In the genomic region with DNA sequence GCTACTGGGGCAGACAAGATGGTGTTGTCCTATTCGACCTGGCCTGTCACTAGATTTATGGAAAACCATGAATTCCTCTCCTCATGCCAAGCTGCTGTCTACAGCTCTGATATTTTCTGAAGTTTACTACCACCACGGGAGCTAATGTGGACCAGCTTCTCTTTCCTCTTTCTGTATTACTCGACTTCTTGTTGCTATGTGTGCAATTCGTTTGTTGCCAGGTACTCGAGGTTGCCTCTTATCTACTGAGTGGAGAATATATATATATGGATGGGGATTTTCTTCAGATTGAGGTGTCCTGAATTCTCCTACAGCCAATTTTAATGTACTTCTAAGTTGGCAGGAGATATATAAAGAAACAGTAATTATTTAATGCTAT, we compare ENCODE assay signal across 8 cellular contexts. TPM values are rescaled to one million over a fixed set of nuclear protein-coding genes. Genes with fewer than 3 reads are reported as not detected.
DNase-seq lines count a peak whose midpoint lies in the region; ATAC-seq and TF ChIP-seq lines count a peak whose summit lies in the region.

No MANE protein-coding gene starts in this region.

- H3K4me3 Mint-ChIP-seq in effector memory CD8-positive, alpha-beta T cell: peak overlapping the region; percentile 64 to 70

- ATAC-seq in GM21360 (IDR thresholded peaks at IDR 0.05; ENCODE audit: unreplicated experiment) (peak; percentile 53), HG03439 (IDR thresholded peaks at IDR 0.05; ENCODE audit: unreplicated experiment) (peak; percentile 61), gastrocnemius medialis (no peak)
- peak; percentile 8 for ATAC-seq in effector memory CD8-positive, alpha-beta T cell (replicated peaks)

- H3K27ac Mint-ChIP-seq in effector memory CD8-positive, alpha-beta T cell: peak overlapping the region; percentile 96 to 97

- no peaks in the 10 kb centered on the region for H3K9me3 Mint-ChIP-seq in effector memory CD8-positive, alpha-beta T cell

- intact Hi-C loops in gastrocnemius medialis (cut with DNase I; ENCODE audit: low total_unique reads): no loop called here

- TF ChIP-seq CTCF in GM06990 (IDR thresholded peaks at IDR 0.05; ENCODE audit: insufficient read depth, low read length, poor library complexity, severe bottlenecking) (no peak), gastrocnemius medialis (IDR thresholded peaks at IDR 0.05 in 4 of 5, conservative IDR thresholded peaks at IDR 0.05 in 1 of 5) (no peak)

- H3K27me3 ChIP-seq in GM06990 (replicated peaks; ENCODE audit: control insufficient read depth, insufficient read depth, low read length): no peaks in the 10 kb centered on the region
- no peaks in the 10 kb centered on the region for H3K27me3 ChIP-seq in gastrocnemius medialis

- peaks cover 44 to 57% of the 10 kb centered on the region in 2 donors for H3K4me1 Mint-ChIP-seq in effector memory CD8-positive, alpha-beta T cell (ENCODE audit: low read depth in 2 of 2)

- no peak overlapping the region for H3K27ac ChIP-seq in gastrocnemius medialis

- peaks cover 0 to 15% of the 10 kb centered on the region in 2 donors for H3K4me1 ChIP-seq in gastrocnemius medialis

- H3K4me3 ChIP-seq in GM06990 (replicated peaks; ENCODE audit: low read depth, low read length) (peak overlapping the region; percentile 29), gastrocnemius medialis (no peak overlapping the region)

- H3K36me3 Mint-ChIP-seq in effector memory CD8-positive, alpha-beta T cell (ENCODE audit: insufficient read depth): peaks cover 22% of the 10 kb centered on the region

- in situ Hi-C loops in gastrocnemius medialis (cut with MboI; ENCODE audit: low sequenced_read_pairs in 4 of 4): no loop called here

- no peaks in the 10 kb centered on the region for H3K36me3 ChIP-seq in GM06990 (ENCODE audit: control insufficient read depth, insufficient read depth, low read length)
- H3K36me3 ChIP-seq in gastrocnemius medialis: no peaks in the 10 kb centered on the region

- H3K27me3 Mint-ChIP-seq in effector memory CD8-positive, alpha-beta T cell: no peaks in the 10 kb centered on the region

- no peak for TF ChIP-seq POLR2A in gastrocnemius medialis (IDR thresholded peaks at IDR 0.05)

- H3K9me3 ChIP-seq in gastrocnemius medialis: no peaks in the 10 kb centered on the region

- DNase-seq in GM06990 (ENCODE audit: extremely low read depth, insufficient read length): no peak
- no peak for DNase-seq in effector memory CD8-positive, alpha-beta T cell
- DNase-seq in GM03348 (ENCODE audit: low spot score): no peak
- DNase-seq in gastrocnemius medialis: no peak
- DNase-seq in DMS53 treated with DMSO at 0.1 percent for 48 hours (lab: John Stamatoyannopoulos, UW; ENCODE audit: unreplicated experiment): no peak
- DNase-seq in NCI-H2196 (lab: John Stamatoyannopoulos, UW; ENCODE audit: unreplicated experiment): no peak

RNA-seq across cellular contexts. Expression of a gene that starts 34.7 kb away (rescaled TPM):
- total RNA-seq in gastrocnemius medialis: 10 to 100 TPM; 19.0 to 34.8 (median 21.1) TPM

Comparison
In these comparisons a context has a peak if more than half of its experiments do, and no peak if none do; other contexts are left out.
1. ATAC-seq: peak in GM21360 (single experiment), HG03439 (single experiment) and effector memory CD8-positive, alpha-beta T cell (single experiment); none in gastrocnemius medialis (0 of 2).